In the genomic region with DNA sequence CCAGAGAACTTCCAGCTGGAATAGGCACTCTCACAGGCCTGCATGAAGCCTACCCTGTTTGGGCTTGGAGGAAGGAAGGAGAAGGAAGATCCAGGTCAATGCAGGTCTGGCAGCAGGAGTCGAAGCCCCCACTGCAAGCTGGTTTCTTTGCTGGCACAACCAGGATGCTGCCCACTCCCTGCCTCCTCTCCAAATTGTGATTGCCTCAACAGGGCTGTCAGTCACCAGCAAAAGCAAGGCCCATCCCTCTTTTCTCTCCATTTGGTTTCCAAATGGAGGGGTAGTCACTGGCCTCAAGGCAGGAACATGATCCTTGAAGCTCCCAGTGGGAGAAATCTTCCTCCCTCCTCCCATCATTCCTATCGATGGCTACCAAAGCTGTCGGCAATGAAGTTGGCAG, we compare ENCODE assay signal across 37 cellular contexts.
"Had no signal": no experiment of that assay in that cellular context is flagged by ENCODE, and none has a peak within 500 bp of the region (broad histone marks: within the 10 kb centered on the region; RNA-seq: fewer than 3 reads in every experiment).

No MANE protein-coding gene starts in this region.

- ATAC-seq: activated CD8-positive, alpha-beta T cell treated with anti-CD3 and anti-CD28 coated beads for 36 hours; activated T-cell treated with anti-CD3 and anti-CD28 coated beads, Interleukin-2, amount 50 U/mL, for 4 hours; activated T-helper 17 cell treated with anti-CD3 and anti-CD28 coated beads, Interleukin-2, amount 50 U/mL, for 72 hours; body of pancreas had no signal

- H3K27ac Mint-ChIP-seq: activated B cell treated with CpG ODN at 0.5 μM for 24 hours; activated CD4-positive, alpha-beta memory T cell treated with anti-CD3 and anti-CD28 coated beads for 36 hours; activated CD4-positive, alpha-beta T cell treated with anti-CD3 and anti-CD28 coated beads, Interleukin-2, amount 10 ng/mL, durations not matched to agents 24 days and 14 days; activated naive CD4-positive, alpha-beta T cell treated with anti-CD3 and anti-CD28 coated beads, Interleukin-2, amount 50 U/mL, for 24 hours; activated naive CD8-positive, alpha-beta T cell treated with anti-CD3 and anti-CD28 coated beads for 36 hours; activated T-cell treated with anti-CD3 and anti-CD28 coated beads, Interleukin-2, amount 50 U/mL, for 72 hours; activated T-helper 1 cell treated with anti-CD3 and anti-CD28 coated beads, Interleukin-12 subunit alpha, Interleukin-12 subunit beta, Interleukin-2, Interleukin-4 antibody, amounts not matched to agents 30 ng/mL and 10 ng/mL and 1 ng/mL, durations not matched to agents 14 hours and 24 hours and 36 hours; activated T-helper 17 cell treated with anti-CD3 and anti-CD28 coated beads, Interleukin-2, amount 50 U/mL, for 72 hours; T-helper 1 cell treated with Interleukin-12 subunit alpha and Interleukin-12 subunit beta and Interleukin-4 antibody, amounts not matched to agents 30 μg/mL and 1 μg/mL, for 36 hours; T-helper 2 cell treated with Interferon-gamma antibody and Interleukin-4, amounts not matched to agents 5 μg/mL and 100 μg/mL, for 36 hours had no signal

- H3K9me3 ChIP-seq: adrenal gland, body of pancreas, breast epithelium had no signal

- H3K4me1 Mint-ChIP-seq: activated B cell treated with CpG ODN at 0.5 μM for 24 hours; activated CD4-positive, alpha-beta T cell treated with anti-CD3 and anti-CD28 coated beads, Interleukin-2, amount 10 ng/mL, durations not matched to agents 24 days and 14 days; activated naive CD4-positive, alpha-beta T cell treated with anti-CD3 and anti-CD28 coated beads, Interleukin-2, amount 50 U/mL, for 24 hours; activated T-helper 17 cell treated with anti-CD3 and anti-CD28 coated beads, Interleukin-2, amount 50 U/mL, for 72 hours had no signal

- H3K4me1 ChIP-seq: adrenal gland, body of pancreas, breast epithelium had no signal

- H3K9me3 Mint-ChIP-seq: activated CD4-positive, alpha-beta memory T cell treated with anti-CD3 and anti-CD28 coated beads for 36 hours; activated CD4-positive, alpha-beta T cell treated with anti-CD3 and anti-CD28 coated beads, Interleukin-2, amount 10 ng/mL, durations not matched to agents 24 days and 14 days; activated naive CD4-positive, alpha-beta T cell treated with anti-CD3 and anti-CD28 coated beads, Interleukin-2, amount 10 ng/mL, durations not matched to agents 7 days and 5 days; activated T-helper 1 cell treated with anti-CD3 and anti-CD28 coated beads, Interleukin-12 subunit alpha, Interleukin-12 subunit beta, Interleukin-2, Interleukin-4 antibody, amounts not matched to agents 30 ng/mL and 10 ng/mL and 1 ng/mL, durations not matched to agents 14 hours and 24 hours and 36 hours; activated T-helper 17 cell treated with anti-CD3 and anti-CD28 coated beads, Interleukin-2, amount 50 U/mL, for 72 hours; T-helper 1 cell treated with Interleukin-12 subunit alpha and Interleukin-12 subunit beta and Interleukin-4 antibody, amounts not matched to agents 30 μg/mL and 1 μg/mL, for 36 hours had no signal

- H3K36me3 ChIP-seq: adrenal gland, breast epithelium had no signal

- H3K4me3 Mint-ChIP-seq: activated B cell treated with CpG ODN at 0.5 μM for 24 hours; activated CD4-positive, alpha-beta memory T cell treated with anti-CD3 and anti-CD28 coated beads for 36 hours; activated CD4-positive, alpha-beta T cell treated with anti-CD3 and anti-CD28 coated beads, Interleukin-2, amount 10 ng/mL, durations not matched to agents 24 days and 14 days; activated CD8-positive, alpha-beta T cell treated with anti-CD3 and anti-CD28 coated beads for 36 hours; activated naive CD4-positive, alpha-beta T cell treated with anti-CD3 and anti-CD28 coated beads, Interleukin-2, amount 10 ng/mL, durations not matched to agents 7 days and 5 days; activated naive CD4-positive, alpha-beta T cell treated with anti-CD3 and anti-CD28 coated beads, Interleukin-2, amount 50 U/mL, for 24 hours; activated naive CD8-positive, alpha-beta T cell treated with anti-CD3 and anti-CD28 coated beads for 36 hours; activated T-cell treated with anti-CD3 and anti-CD28 coated beads, Interleukin-2, amount 50 U/mL, for 4 hours; activated T-cell treated with anti-CD3 and anti-CD28 coated beads, Interleukin-2, amount 50 U/mL, for 72 hours; activated T-helper 1 cell treated with anti-CD3 and anti-CD28 coated beads, Interleukin-12 subunit alpha, Interleukin-12 subunit beta, Interleukin-2, Interleukin-4 antibody, amounts not matched to agents 30 ng/mL and 10 ng/mL and 1 ng/mL, durations not matched to agents 14 hours and 24 hours and 36 hours; activated T-helper 17 cell treated with anti-CD3 and anti-CD28 coated beads, Interleukin-2, amount 50 U/mL, for 72 hours; T-helper 1 cell treated with Interleukin-12 subunit alpha and Interleukin-12 subunit beta and Interleukin-4 antibody, amounts not matched to agents 30 μg/mL and 1 μg/mL, for 36 hours; T-helper 2 cell treated with Interferon-gamma antibody and Interleukin-4, amounts not matched to agents 5 μg/mL and 100 μg/mL, for 36 hours had no signal

- FAIRE-seq: astrocyte, TTC549 had no signal

- H3K27me3 Mint-ChIP-seq: activated B cell treated with CpG ODN at 0.5 μM for 24 hours; activated CD4-positive, alpha-beta memory T cell treated with anti-CD3 and anti-CD28 coated beads for 36 hours; activated CD4-positive, alpha-beta T cell treated with anti-CD3 and anti-CD28 coated beads, Interleukin-2, amount 10 ng/mL, durations not matched to agents 24 days and 14 days; activated CD8-positive, alpha-beta T cell treated with anti-CD3 and anti-CD28 coated beads for 36 hours; activated naive CD4-positive, alpha-beta T cell treated with anti-CD3 and anti-CD28 coated beads, Interleukin-2, amount 10 ng/mL, durations not matched to agents 7 days and 5 days; activated naive CD4-positive, alpha-beta T cell treated with anti-CD3 and anti-CD28 coated beads, Interleukin-2, amount 50 U/mL, for 24 hours; activated naive CD8-positive, alpha-beta T cell treated with anti-CD3 and anti-CD28 coated beads for 36 hours; activated T-helper 17 cell treated with anti-CD3 and anti-CD28 coated beads, Interleukin-2, amount 50 U/mL, for 72 hours had no signal

- H3K27me3 ChIP-seq: adrenal gland, body of pancreas, brain microvascular endothelial cell, breast epithelium had no signal

- H3K4me3 ChIP-seq: adrenal gland, body of pancreas, breast epithelium had no signal

- H3K27ac ChIP-seq: adrenal gland, body of pancreas, brain microvascular endothelial cell, breast epithelium, VCaP had no signal

- DNase-seq: activated B cell treated with CpG ODN at 0.5 μM for 24 hours; activated CD4-positive, alpha-beta memory T cell treated with anti-CD3 and anti-CD28 coated beads for 36 hours; activated CD4-positive, alpha-beta T cell treated with anti-CD3 and anti-CD28 coated beads for 4 hours; activated CD4-positive, alpha-beta T cell treated with anti-CD3 and anti-CD28 coated beads, Interleukin-2, amount 10 ng/mL, durations not matched to agents 24 days and 14 days; activated CD4-positive, alpha-beta T cell treated with anti-CD3 and anti-CD28 coated beads, Interleukin-2, amount 50 U/mL, for 1 hour; activated CD4-positive, alpha-beta T cell treated with anti-CD3 and anti-CD28 coated beads, Interleukin-2, amount 50 U/mL, for 4 hours; activated CD4-positive, CD25-positive, alpha-beta regulatory T cell treated with anti-CD3 and anti-CD28 coated beads, Interleukin-2, amount 50 U/mL, for 72 hours; activated CD8-positive, alpha-beta memory T cell treated with anti-CD3 and anti-CD28 coated beads, Interleukin-2, amount 50 U/mL, for 4 hours; activated CD8-positive, alpha-beta T cell treated with anti-CD3 and anti-CD28 coated beads for 36 hours; activated effector memory CD4-positive, alpha-beta T cell treated with anti-CD3 and anti-CD28 coated beads, Interleukin-2, amount 50 U/mL, for 16 hours; activated gamma-delta T cell treated with Interleukin-2 at 50 U/mL for 16 hours; activated naive CD4-positive, alpha-beta T cell; activated naive CD4-positive, alpha-beta T cell treated with anti-CD3 and anti-CD28 coated beads, Interleukin-2, amount 10 ng/mL, durations not matched to agents 7 days and 5 days; activated naive CD8-positive, alpha-beta T cell treated with anti-CD3 and anti-CD28 coated beads for 36 hours; activated T-cell treated with anti-CD3 and anti-CD28 coated beads for 4 hours; activated T-cell treated with anti-CD3 and anti-CD28 coated beads, Interleukin-2, amount 50 U/mL, for 1 hour; activated T-cell treated with anti-CD3 and anti-CD28 coated beads, Interleukin-2, amount 50 U/mL, for 4 hours; activated T-cell treated with anti-CD3 and anti-CD28 coated beads, Interleukin-2, amount 50 U/mL, for 72 hours; adrenal gland; amniotic stem cell; aorta; body of pancreas; brain microvascular endothelial cell; central memory CD4-positive, alpha-beta T cell; cerebellar nuclear complex; T-helper 1 cell; T-helper 2 cell; T-helper 9 cell had no signal
